11 cellular contexts compared by ENCODE assay signal in genomic region chr3:140753865-140754754, GRCh38.
A peak's percentile ranks its signal among the peaks of the same experiment; 100 is the strongest.
DNase-seq lines count a peak whose midpoint lies in the region; ATAC-seq and TF ChIP-seq lines count a peak whose summit lies in the region.
"Had no signal": no experiment of that assay in that cellular context is flagged by ENCODE, and none has a peak within 500 bp of the region (broad histone marks: within the 10 kb centered on the region; RNA-seq: fewer than 3 reads in every experiment).

No MANE protein-coding gene starts in this region.

- 0 out of 2 replicates have a peak, but pooled peaks have one; percentile 11 for TF ChIP-seq CTCF in GM12874 (IDR thresholded peaks at IDR 0.05; ENCODE audit: insufficient read depth, low read depth, low read length)

- peak; percentile 97 for DNase-seq in SW480 (ENCODE audit: low spot score)
- DNase-seq in amniotic stem cell (lab: John Stamatoyannopoulos, UW): no peak
- DNase-seq in SHP77 (lab: John Stamatoyannopoulos, UW): no peak
- DNase-seq in midbrain (lab: John Stamatoyannopoulos, UW): no peak
- DNase-seq in stimulated activated naive CD4-positive, alpha-beta T cell treated with Interleukin-2 at 50 U/mL for 16 hours (lab: John Stamatoyannopoulos, UW): no peak
- DNase-seq: DND-41, Right ventricle myocardium superior, transverse colon had no signal

- ATAC-seq in GM19468 (IDR thresholded peaks at IDR 0.05; ENCODE audit: extremely low read depth, unreplicated experiment) (peak; percentile 58), HG03196 (IDR thresholded peaks at IDR 0.05; ENCODE audit: unreplicated experiment) (peak; percentile 64)
